1 cellular context compared by ENCODE assay signal in genomic region chr6:42877695-42878094, GRCh38.
TF ChIP-seq lines count a peak whose summit lies in the region.

No MANE protein-coding gene starts in this region.

TF ChIP-seq in HepG2, 621 proteins besides CTCF, POLR2A, EP300 and RAD21 (continued from another document and continues in another):
- TF ChIP-seq, protein P1, sequence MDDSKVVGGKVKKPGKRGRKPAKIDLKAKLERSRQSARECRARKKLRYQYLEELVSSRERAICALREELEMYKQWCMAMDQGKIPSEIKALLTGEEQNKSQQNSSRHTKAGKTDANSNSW (CRISPR knock-in tag; IDR thresholded peaks at IDR 0.05; ENCODE audit: borderline replicate concordance): no peak
- TF ChIP-seq PAWR (CRISPR knock-in tag; IDR thresholded peaks at IDR 0.05; ENCODE audit: borderline replicate concordance): no peak
- TF ChIP-seq ATF3 (CRISPR knock-in tag; IDR thresholded peaks at IDR 0.05): 0 out of 2 replicates have a peak, but pooled peaks have one; percentile 54
- TF ChIP-seq ZNF280B (CRISPR knock-in tag; IDR thresholded peaks at IDR 0.05; ENCODE audit: borderline replicate concordance): no peak
- peak; percentile 33; the same call in 1 of the 2 replicates for TF ChIP-seq TFDP1 (CRISPR knock-in tag; IDR thresholded peaks at IDR 0.05; ENCODE audit: borderline replicate concordance)
- TF ChIP-seq MAZ (IDR thresholded peaks at IDR 0.05; ENCODE audit: borderline replicate concordance, low read depth, low read length): no peak
- no peak for TF ChIP-seq MAZ (CRISPR knock-in tag; IDR thresholded peaks at IDR 0.05; ENCODE audit: low read depth)
- peak; percentile 58 for TF ChIP-seq MED1 (CRISPR knock-in tag; IDR thresholded peaks at IDR 0.05)
- TF ChIP-seq NFKBIZ (CRISPR knock-in tag; IDR thresholded peaks at IDR 0.05): 0 out of 2 replicates have a peak, but pooled peaks have one; percentile 33
- TF ChIP-seq ZNF513 (CRISPR knock-in tag; conservative IDR thresholded peaks at IDR 0.05): no peak
- TF ChIP-seq MIER3 (CRISPR knock-in tag; IDR thresholded peaks at IDR 0.05; ENCODE audit: borderline replicate concordance): peak; percentile 73; the same call in 1 of the 2 replicates
- TF ChIP-seq NCOA2 (CRISPR knock-in tag; IDR thresholded peaks at IDR 0.05): 0 out of 2 replicates have a peak, but pooled peaks have one; percentile 24
- TF ChIP-seq, protein P2, sequence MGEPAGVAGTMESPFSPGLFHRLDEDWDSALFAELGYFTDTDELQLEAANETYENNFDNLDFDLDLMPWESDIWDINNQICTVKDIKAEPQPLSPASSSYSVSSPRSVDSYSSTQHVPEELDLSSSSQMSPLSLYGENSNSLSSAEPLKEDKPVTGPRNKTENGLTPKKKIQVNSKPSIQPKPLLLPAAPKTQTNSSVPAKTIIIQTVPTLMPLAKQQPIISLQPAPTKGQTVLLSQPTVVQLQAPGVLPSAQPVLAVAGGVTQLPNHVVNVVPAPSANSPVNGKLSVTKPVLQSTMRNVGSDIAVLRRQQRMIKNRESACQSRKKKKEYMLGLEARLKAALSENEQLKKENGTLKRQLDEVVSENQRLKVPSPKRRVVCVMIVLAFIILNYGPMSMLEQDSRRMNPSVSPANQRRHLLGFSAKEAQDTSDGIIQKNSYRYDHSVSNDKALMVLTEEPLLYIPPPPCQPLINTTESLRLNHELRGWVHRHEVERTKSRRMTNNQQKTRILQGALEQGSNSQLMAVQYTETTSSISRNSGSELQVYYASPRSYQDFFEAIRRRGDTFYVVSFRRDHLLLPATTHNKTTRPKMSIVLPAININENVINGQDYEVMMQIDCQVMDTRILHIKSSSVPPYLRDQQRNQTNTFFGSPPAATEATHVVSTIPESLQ (CRISPR knock-in tag; conservative IDR thresholded peaks at IDR 0.05): 0 out of 2 replicates have a peak, but pooled peaks have one; percentile 38
- TF ChIP-seq, protein P3, sequence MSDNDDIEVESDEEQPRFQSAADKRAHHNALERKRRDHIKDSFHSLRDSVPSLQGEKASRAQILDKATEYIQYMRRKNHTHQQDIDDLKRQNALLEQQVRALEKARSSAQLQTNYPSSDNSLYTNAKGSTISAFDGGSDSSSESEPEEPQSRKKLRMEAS (IDR thresholded peaks at IDR 0.05): peak; percentile 62
- TF ChIP-seq ZNF205 (CRISPR knock-in tag; IDR thresholded peaks at IDR 0.05): 0 out of 2 replicates have a peak, but pooled peaks have one; percentile 23
- peak in 1 of 2 experiments; percentile 8; a peak in 1 of 4 replicates for TF ChIP-seq NR2F1 (CRISPR knock-in tag; IDR thresholded peaks at IDR 0.05)
- TF ChIP-seq HNRNPK (IDR thresholded peaks at IDR 0.05; ENCODE audit: low read depth, low read length, poor library complexity, severe bottlenecking): no peak
- TF ChIP-seq ARNT (IDR thresholded peaks at IDR 0.05): no peak
- TF ChIP-seq TAF1 (CRISPR knock-in tag; IDR thresholded peaks at IDR 0.05): 0 out of 2 replicates have a peak, but pooled peaks have one; percentile 48
- TF ChIP-seq HOMEZ (CRISPR knock-in tag; IDR thresholded peaks at IDR 0.05; ENCODE audit: low read depth): 0 out of 2 replicates have a peak, but pooled peaks have one; percentile 32
- peak; percentile 57; the same call in 1 of the 2 replicates for TF ChIP-seq GABPB1 (CRISPR knock-in tag; IDR thresholded peaks at IDR 0.05)
- 0 out of 4 replicates have a peak, but pooled peaks of 1 of the 2 experiments have one; percentile 13 for TF ChIP-seq HMGXB4 (CRISPR knock-in tag; IDR thresholded peaks at IDR 0.05; ENCODE audit: borderline replicate concordance in 1 of 2, low read depth in 1 of 2)
- no peak for TF ChIP-seq KAT2B (IDR thresholded peaks at IDR 0.05; ENCODE audit: borderline replicate concordance, low read depth, low read length)
- TF ChIP-seq, protein P4, sequence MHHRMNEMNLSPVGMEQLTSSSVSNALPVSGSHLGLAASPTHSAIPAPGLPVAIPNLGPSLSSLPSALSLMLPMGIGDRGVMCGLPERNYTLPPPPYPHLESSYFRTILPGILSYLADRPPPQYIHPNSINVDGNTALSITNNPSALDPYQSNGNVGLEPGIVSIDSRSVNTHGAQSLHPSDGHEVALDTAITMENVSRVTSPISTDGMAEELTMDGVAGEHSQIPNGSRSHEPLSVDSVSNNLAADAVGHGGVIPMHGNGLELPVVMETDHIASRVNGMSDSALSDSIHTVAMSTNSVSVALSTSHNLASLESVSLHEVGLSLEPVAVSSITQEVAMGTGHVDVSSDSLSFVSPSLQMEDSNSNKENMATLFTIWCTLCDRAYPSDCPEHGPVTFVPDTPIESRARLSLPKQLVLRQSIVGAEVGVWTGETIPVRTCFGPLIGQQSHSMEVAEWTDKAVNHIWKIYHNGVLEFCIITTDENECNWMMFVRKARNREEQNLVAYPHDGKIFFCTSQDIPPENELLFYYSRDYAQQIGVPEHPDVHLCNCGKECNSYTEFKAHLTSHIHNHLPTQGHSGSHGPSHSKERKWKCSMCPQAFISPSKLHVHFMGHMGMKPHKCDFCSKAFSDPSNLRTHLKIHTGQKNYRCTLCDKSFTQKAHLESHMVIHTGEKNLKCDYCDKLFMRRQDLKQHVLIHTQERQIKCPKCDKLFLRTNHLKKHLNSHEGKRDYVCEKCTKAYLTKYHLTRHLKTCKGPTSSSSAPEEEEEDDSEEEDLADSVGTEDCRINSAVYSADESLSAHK (CRISPR knock-in tag; IDR thresholded peaks at IDR 0.05; ENCODE audit: borderline replicate concordance): no peak
- no peak for TF ChIP-seq FOXK1 (CRISPR knock-in tag; IDR thresholded peaks at IDR 0.05; ENCODE audit: borderline replicate concordance, low read depth)
- TF ChIP-seq ZFX (CRISPR knock-in tag; IDR thresholded peaks at IDR 0.05; ENCODE audit: low read depth): peak; percentile 40; the same call in 1 of the 2 replicates
- peak; percentile 34; the same call in 1 of the 2 replicates for TF ChIP-seq KAT8 (CRISPR knock-in tag; IDR thresholded peaks at IDR 0.05)
- TF ChIP-seq TGIF2 (CRISPR knock-in tag; IDR thresholded peaks at IDR 0.05): peak; percentile 78
- peak; percentile 77 for TF ChIP-seq GATAD1 (CRISPR knock-in tag; IDR thresholded peaks at IDR 0.05)
- TF ChIP-seq NFE2L2 (IDR thresholded peaks at IDR 0.05; ENCODE audit: low read length): no peak
- TF ChIP-seq TFE3 (CRISPR knock-in tag; IDR thresholded peaks at IDR 0.05): 0 out of 2 replicates have a peak, but pooled peaks have one; percentile 47
- no peak for TF ChIP-seq EZH2 (conservative IDR thresholded peaks at IDR 0.05; ENCODE audit: low read depth, low read length)
- no peak for TF ChIP-seq ZFP37 (CRISPR knock-in tag; IDR thresholded peaks at IDR 0.05; ENCODE audit: borderline replicate concordance)
- TF ChIP-seq ZNF574 (CRISPR knock-in tag; IDR thresholded peaks at IDR 0.05): peak; percentile 62; the same call in 1 of the 2 replicates
- peak; percentile 74 for TF ChIP-seq GATAD2A (CRISPR knock-in tag; IDR thresholded peaks at IDR 0.05)
- no peak for TF ChIP-seq CEBPB (IDR thresholded peaks at IDR 0.05; ENCODE audit: borderline replicate concordance, low read depth, low read length)
- TF ChIP-seq NFE2 (CRISPR knock-in tag; IDR thresholded peaks at IDR 0.05): 0 out of 2 replicates have a peak, but pooled peaks have one; percentile 10
- no peak for TF ChIP-seq ZNF317 (CRISPR knock-in tag; IDR thresholded peaks at IDR 0.05)
- peak; percentile 61 for TF ChIP-seq POLR2G (IDR thresholded peaks at IDR 0.05; ENCODE audit: low read depth, low read length)
- peak; percentile 26 for TF ChIP-seq ASH2L (IDR thresholded peaks at IDR 0.05; ENCODE audit: insufficient read length, low read depth, low read length)
- TF ChIP-seq RXRB (CRISPR knock-in tag; IDR thresholded peaks at IDR 0.05; ENCODE audit: borderline replicate concordance): peak; percentile 47; the same call in 1 of the 2 replicates
- 0 out of 2 replicates have a peak, but pooled peaks have one; percentile 60 for TF ChIP-seq CC2D1A (CRISPR knock-in tag; IDR thresholded peaks at IDR 0.05)
- no peak for TF ChIP-seq CREB1 (IDR thresholded peaks at IDR 0.05)
- 0 out of 2 replicates have a peak, but pooled peaks have one; percentile 41 for TF ChIP-seq CREB1 (CRISPR knock-in tag; IDR thresholded peaks at IDR 0.05)
- TF ChIP-seq RFXANK (CRISPR knock-in tag; IDR thresholded peaks at IDR 0.05): no peak
- no peak for TF ChIP-seq CBX1 (IDR thresholded peaks at IDR 0.05; ENCODE audit: low read depth)
